Comparison of ENCODE assay signal across 8 cellular contexts in the genomic region with DNA sequence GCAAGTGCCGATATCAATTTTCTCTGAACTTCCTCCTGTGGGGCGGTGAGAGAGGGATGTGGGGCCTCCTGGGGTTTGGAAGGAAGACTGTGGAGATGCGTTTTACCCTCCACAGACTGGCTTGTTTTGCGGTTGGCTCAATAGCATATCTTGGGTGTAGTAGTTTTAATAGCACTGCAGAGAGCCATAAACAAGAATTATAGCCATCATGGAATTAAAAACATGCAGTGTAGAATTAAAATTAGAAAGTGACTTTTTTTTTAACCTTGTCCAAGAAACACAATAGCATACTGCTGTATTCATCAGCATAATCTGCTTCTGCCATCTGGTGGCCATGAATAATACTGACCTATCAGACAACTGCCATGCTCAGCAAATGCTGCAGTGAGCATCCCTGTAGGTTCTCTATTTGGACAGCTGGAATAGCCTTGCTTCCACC. TPM values are rescaled to one million over a fixed set of nuclear protein-coding genes. Genes with fewer than 3 reads are reported as not detected.
A peak's percentile ranks its signal among the peaks of the same experiment; 100 is the strongest.
DNase-seq lines count a peak whose midpoint lies in the region; ATAC-seq, FAIRE-seq and TF ChIP-seq lines count a peak whose summit lies in the region.

No MANE protein-coding gene starts in this region.

- H3K4me3 ChIP-seq in AG09309 (ENCODE audit: control insufficient read depth, low read depth, low read length) = no peak overlapping the region

- no peak for TF ChIP-seq POLR2A in GM12892 (IDR thresholded peaks at IDR 0.05; ENCODE audit: low read depth, low read length)

- H3K4me3 Mint-ChIP-seq in activated naive CD4-positive, alpha-beta T cell treated with anti-CD3 and anti-CD28 coated beads for 36 hours = no peak overlapping the region

- FAIRE-seq in GM12892 (lab: Jason Lieb, UNC) = peak; percentile 73

- H3K27ac Mint-ChIP-seq in activated naive CD4-positive, alpha-beta T cell treated with anti-CD3 and anti-CD28 coated beads for 36 hours = no peak overlapping the region

- peak; percentile 68 for TF ChIP-seq CTCF in AG09309 (IDR thresholded peaks at IDR 0.05; ENCODE audit: control insufficient read depth, insufficient read depth, low read depth, low read length, missing control alignments)

- H3K4me1 Mint-ChIP-seq in activated naive CD4-positive, alpha-beta T cell treated with anti-CD3 and anti-CD28 coated beads for 36 hours (ENCODE audit: low read depth) = peaks cover 6% of the 10 kb centered on the region

- ATAC-seq in HG03571 (IDR thresholded peaks at IDR 0.05; ENCODE audit: unreplicated experiment) (peak; percentile 53), HG02588 (IDR thresholded peaks at IDR 0.05; ENCODE audit: unreplicated experiment) (no peak)

- peaks cover 4% of the 10 kb centered on the region for H3K36me3 Mint-ChIP-seq in activated naive CD4-positive, alpha-beta T cell treated with anti-CD3 and anti-CD28 coated beads for 36 hours (ENCODE audit: low read depth)

- intact Hi-C loops in activated naive CD4-positive, alpha-beta T cell treated with anti-CD3 and anti-CD28 coated beads for 36 hours (cut with micrococcal nuclease) = loop anchor here (1.0 to 5.0 kb wide), 4 partner anchors 99 to 448 kb away; partner anchors contain the start of gene NHS

- H3K9me3 Mint-ChIP-seq in activated naive CD4-positive, alpha-beta T cell treated with anti-CD3 and anti-CD28 coated beads for 36 hours = no peaks in the 10 kb centered on the region

- H3K27me3 Mint-ChIP-seq in activated naive CD4-positive, alpha-beta T cell treated with anti-CD3 and anti-CD28 coated beads for 36 hours (ENCODE audit: low read depth) = no peaks in the 10 kb centered on the region

- DNase-seq in AG09309 (ENCODE audit: low read depth) = peak; percentile 70
- no peak for DNase-seq in GM12892 (ENCODE audit: insufficient read length)
- peak; percentile 82 for DNase-seq in NCI-H82 (lab: John Stamatoyannopoulos, UW)
- DNase-seq in activated naive CD4-positive, alpha-beta T cell treated with anti-CD3 and anti-CD28 coated beads for 36 hours = peak; percentile 69
- DNase-seq in glomerular visceral epithelial cell (ENCODE audit: extremely low spot score) = peak; percentile 49
- DNase-seq in putamen (ENCODE audit: low spot score) = peak; percentile 31

- CTCF ChIA-PET in activated naive CD4-positive, alpha-beta T cell treated with anti-CD3 and anti-CD28 coated beads for 36 hours (lab: Charles Lee) = interaction anchor here (1.0 to 2.4 kb wide), 4 partner anchors 30 to 448 kb away, joined by 3 to 9 read pairs (median 4); no protein-coding TSS in a partner anchor

RNA-seq across cellular contexts. Expression of gene SCML1, which starts 47.3 kb away (rescaled TPM):
- not detected for polyA plus RNA-seq in GM12892 (2012; ENCODE audit: missing spikeins)
- 10 to 100 TPM; 11.4 to 11.8 TPM for total RNA-seq in activated naive CD4-positive, alpha-beta T cell treated with anti-CD3 and anti-CD28 coated beads for 36 hours
